Comparison of ENCODE assay signal across 8 cellular contexts in genomic region chr1:165871311-165872067, GRCh38. TPM values are rescaled to one million over a fixed set of nuclear protein-coding genes. Genes with fewer than 3 reads are reported as not detected.
DNase-seq lines count a peak whose midpoint lies in the region; ATAC-seq, FAIRE-seq and TF ChIP-seq lines count a peak whose summit lies in the region.

No MANE protein-coding gene starts in this region.

- H3K4me1 Mint-ChIP-seq in memory B cell, result peaks cover 19% of the 10 kb centered on the region

- H3K27me3 Mint-ChIP-seq in memory B cell, result no peaks in the 10 kb centered on the region

- H3K36me3 Mint-ChIP-seq in memory B cell, result peaks cover 3% of the 10 kb centered on the region

- no peak overlapping the region; the same call in 1 of the 2 replicates for H3K4me3 ChIP-seq in GM06990 (replicated peaks; ENCODE audit: low read depth, low read length)
- no peak overlapping the region for H3K4me3 ChIP-seq in bronchial epithelial cell (ENCODE audit: low read depth, low read length)
- no peak overlapping the region for H3K4me3 ChIP-seq in upper lobe of right lung

- H3K9me3 ChIP-seq in upper lobe of right lung, result no peaks in the 10 kb centered on the region

- peak overlapping the region; percentile 6 for H3K27ac Mint-ChIP-seq in memory B cell

- no peak for FAIRE-seq in bronchial epithelial cell (lab: Jason Lieb, UNC)

- peak overlapping the region; percentile 25 for H3K4me3 Mint-ChIP-seq in memory B cell

- H3K27me3 ChIP-seq in GM06990 (replicated peaks; ENCODE audit: control insufficient read depth, insufficient read depth, low read length), result no peaks in the 10 kb centered on the region
- no peaks in the 10 kb centered on the region for H3K27me3 ChIP-seq in bronchial epithelial cell (ENCODE audit: control insufficient read depth, insufficient read depth, low read length)
- H3K27me3 ChIP-seq in upper lobe of right lung, result no peaks in the 10 kb centered on the region

- DNase-seq in GM06990 (ENCODE audit: extremely low read depth, insufficient read length), result peak; percentile 56
- DNase-seq in HUDEP-2 (lab: John Stamatoyannopoulos, UW; ENCODE audit: unreplicated experiment in 76 of 76), result peak in 56 of 76 experiments; percentile 6 to 71 (median 44)
- peak; percentile 11 for DNase-seq in T-helper 9 cell
- peak; percentile 47 for DNase-seq in bronchial epithelial cell (ENCODE audit: low read depth)
- DNase-seq in memory B cell (ENCODE audit: low spot score in 2 of 2), result peak in 1 of 2 donors; percentile 9
- peak; percentile 76 for DNase-seq in upper lobe of right lung
- DNase-seq in mesenteric fat pad (ENCODE audit: low spot score), result no peak

- peaks cover 13% of the 10 kb centered on the region for H3K4me1 ChIP-seq in upper lobe of right lung

- TF ChIP-seq CTCF in GM06990 (IDR thresholded peaks at IDR 0.05; ENCODE audit: insufficient read depth, low read length, poor library complexity, severe bottlenecking), result peak; percentile 62
- no peak for TF ChIP-seq CTCF in bronchial epithelial cell (IDR thresholded peaks at IDR 0.05; ENCODE audit: insufficient read depth, low read length, severe bottlenecking)
- TF ChIP-seq CTCF in upper lobe of right lung (IDR thresholded peaks at IDR 0.05), result peak; percentile 46

- peaks cover 6% of the 10 kb centered on the region for H3K9me3 Mint-ChIP-seq in memory B cell

- ATAC-seq in GM21526 (IDR thresholded peaks at IDR 0.05; ENCODE audit: low FRiP score, unreplicated experiment) (peak; percentile 82), memory B cell (ENCODE audit: low read depth) (peak; percentile 85), upper lobe of right lung (peak; percentile 95)

- intact Hi-C loops in upper lobe of right lung (cut with DNase I), result no loop called here

- peak overlapping the region; percentile 1 for H3K27ac ChIP-seq in upper lobe of right lung

- no peaks in the 10 kb centered on the region for H3K36me3 ChIP-seq in GM06990 (ENCODE audit: control insufficient read depth, insufficient read depth, low read length)
- no peaks in the 10 kb centered on the region for H3K36me3 ChIP-seq in bronchial epithelial cell (ENCODE audit: control insufficient read depth, insufficient read depth, low read length)
- no peaks in the 10 kb centered on the region for H3K36me3 ChIP-seq in upper lobe of right lung

RNA-seq across cellular contexts. Expression of gene UCK2, which starts 44.1 kb away (rescaled TPM):
- total RNA-seq in bronchial epithelial cell (78.2 and 92.7 TPM in 2 replicates), upper lobe of right lung (14.7 TPM), mesenteric fat pad (25.6 TPM)
